In genomic region chr6:44235269-44235668, GRCh38 we compare ENCODE assay signal across 13 cellular contexts. TPM values are rescaled to one million over a fixed set of nuclear protein-coding genes. Genes with fewer than 3 reads are reported as not detected.
DNase-seq lines count a peak whose midpoint lies in the region; ATAC-seq and TF ChIP-seq lines count a peak whose summit lies in the region.
"Had no signal": no experiment of that assay in that cellular context is flagged by ENCODE, and none has a peak within 500 bp of the region (broad histone marks: within the 10 kb centered on the region; RNA-seq: fewer than 3 reads in every experiment).

No MANE protein-coding gene starts in this region.

- H3K4me3 ChIP-seq in heart right ventricle (no peak overlapping the region), parathyroid adenoma (ENCODE audit: low read depth, low read length) (no peak overlapping the region), aorta (ENCODE audit: low read length in 2 of 2) (no peak overlapping the region)
- no peak overlapping the region for H3K4me3 ChIP-seq in CD8-positive, alpha-beta T cell (ENCODE audit: low read depth, low read length)
- H3K4me3 ChIP-seq: Peyer's patch had no signal

- H2AFZ ChIP-seq in parathyroid adenoma, result peak overlapping the region; percentile 75

- no peaks in the 10 kb centered on the region for H3K36me3 Mint-ChIP-seq in CD8-positive, alpha-beta T cell

- DNase-seq in heart right ventricle, result no peak
- DNase-seq in left cardiac atrium, result no peak
- no peak for DNase-seq in epithelial cell of prostate (ENCODE audit: low read depth, low spot score)
- peak; percentile 17 to 19 for DNase-seq in aorta
- no peak for DNase-seq in CD8-positive, alpha-beta T cell
- no peak for DNase-seq in NCI-H187 (lab: John Stamatoyannopoulos, UW)
- DNase-seq: stimulated activated CD4-positive, alpha-beta T cell treated with anti-CD3 and anti-CD28 coated beads, Interleukin-4, amount 100 ng/mL, for 1 hour; stimulated activated naive CD8-positive, alpha-beta T cell treated with anti-CD3 and anti-CD28 coated beads, Interleukin-15, amount 100 ng/mL, for 72 hours had no signal

- peaks cover 11% of the 10 kb centered on the region for H3K4me1 Mint-ChIP-seq in CD8-positive, alpha-beta T cell (ENCODE audit: low read depth)

- peaks cover 0 to 46% (median 24%) of the 10 kb centered on the region in 9 donors for H3K36me3 ChIP-seq in heart right ventricle
- H3K36me3 ChIP-seq in parathyroid adenoma (ENCODE audit: control insufficient read depth, insufficient read depth, low read length), result no peaks in the 10 kb centered on the region
- H3K36me3 ChIP-seq in aorta (ENCODE audit: control insufficient read depth in 1 of 2, insufficient read depth in 2 of 2, low read length in 1 of 2), result no peaks in the 10 kb centered on the region
- H3K36me3 ChIP-seq in CD8-positive, alpha-beta T cell (ENCODE audit: insufficient read depth, low read length), result no peaks in the 10 kb centered on the region
- H3K36me3 ChIP-seq: neutrophil, Peyer's patch had no signal

- no peak overlapping the region for H3K4me3 Mint-ChIP-seq in CD8-positive, alpha-beta T cell
- H3K4me3 Mint-ChIP-seq: stimulated activated naive CD8-positive, alpha-beta T cell treated with anti-CD3 and anti-CD28 coated beads, Interleukin-15, amount 100 ng/mL, for 72 hours had no signal

- H3K79me2 ChIP-seq in parathyroid adenoma, result no peaks in the 10 kb centered on the region

- H3K4me1 ChIP-seq in heart right ventricle, result peaks cover 23 to 83% (median 57%) of the 10 kb centered on the region in 9 donors
- H3K4me1 ChIP-seq in parathyroid adenoma, result peaks cover 30% of the 10 kb centered on the region
- H3K4me1 ChIP-seq in aorta (ENCODE audit: control insufficient read depth in 1 of 2, insufficient read depth in 2 of 2, low read length in 2 of 2), result no peaks in the 10 kb centered on the region
- peaks cover 12% of the 10 kb centered on the region for H3K4me1 ChIP-seq in CD8-positive, alpha-beta T cell (ENCODE audit: insufficient read depth, low read length)

- no peaks in the 10 kb centered on the region for H3K27me3 Mint-ChIP-seq in CD8-positive, alpha-beta T cell (ENCODE audit: low read depth)
- H3K27me3 Mint-ChIP-seq: stimulated activated naive CD8-positive, alpha-beta T cell treated with anti-CD3 and anti-CD28 coated beads, Interleukin-15, amount 100 ng/mL, for 72 hours had no signal

- intact Hi-C loops in heart right ventricle (cut with DNase I) (loop anchor here (2.0 to 10.0 kb wide), 7 partner anchors 14 to 140 kb away; no protein-coding TSS in a partner anchor), left cardiac atrium (cut with DNase I) (loop anchor here (5.0 to 10.0 kb wide), 2 partner anchors 63 to 130 kb away; no protein-coding TSS in a partner anchor), aorta (cut with DNase I) (loop anchor here in 1 of 2 donors (2.0 kb wide), 1 partner anchor 62 kb away; no protein-coding TSS in a partner anchor)
- intact Hi-C loops in CD8-positive, alpha-beta T cell (cut with DNase I, micrococcal nuclease), result no loop called here

- no peak overlapping the region for H3K9ac ChIP-seq in parathyroid adenoma

- CTCF ChIA-PET in CD8-positive, alpha-beta T cell (lab: Charles Lee), result interaction anchor here (0.9 to 4.4 kb wide), 12 partner anchors 8 to 140 kb away, joined by 3 to 23 read pairs (median 3); partner anchors contain the start of gene SLC29A1

- no peak overlapping the region for H3K27ac Mint-ChIP-seq in CD8-positive, alpha-beta T cell

- POLR2A ChIA-PET in CD8-positive, alpha-beta T cell (lab: Charles Lee), result interaction anchor here (0.6 to 4.9 kb wide), 3 partner anchors 9 to 15 kb away, joined by 3 to 41 read pairs (median 4); partner anchors contain the start of gene HSP90AB1

- H3K4me2 ChIP-seq in parathyroid adenoma (ENCODE audit: low read length), result no peak overlapping the region

- no peak for ATAC-seq in heart right ventricle
- no peak for ATAC-seq in left cardiac atrium
- ATAC-seq in aorta (ENCODE audit: low FRiP score), result no peak
- ATAC-seq in GM19395 (IDR thresholded peaks at IDR 0.05; ENCODE audit: unreplicated experiment), result no peak
- no peak for ATAC-seq in CD8-positive, alpha-beta T cell
- ATAC-seq: stimulated activated naive CD8-positive, alpha-beta T cell treated with anti-CD3 and anti-CD28 coated beads, Interleukin-15, amount 100 ng/mL, for 72 hours had no signal

- peak overlapping the region in 9 of 10 donors; percentile 75 to 98 (median 90) for H3K27ac ChIP-seq in heart right ventricle
- peak overlapping the region; percentile 60 for H3K27ac ChIP-seq in epithelial cell of prostate
- H3K27ac ChIP-seq in parathyroid adenoma, result peak overlapping the region; percentile 57
- H3K27ac ChIP-seq in aorta (ENCODE audit: low read depth in 1 of 2, low read length in 2 of 2), result peak overlapping the region; percentile 18 to 63
- no peak overlapping the region for H3K27ac ChIP-seq in CD8-positive, alpha-beta T cell (ENCODE audit: low read depth, low read length)
- H3K27ac ChIP-seq: neutrophil had no signal

- H3K9me3 Mint-ChIP-seq in CD8-positive, alpha-beta T cell, result no peaks in the 10 kb centered on the region
- H3K9me3 Mint-ChIP-seq: stimulated activated naive CD8-positive, alpha-beta T cell treated with anti-CD3 and anti-CD28 coated beads, Interleukin-15, amount 100 ng/mL, for 72 hours had no signal

- WGBS in heart right ventricle, 2 donors, result 63% methylated on average over 6 of the region's 6 CpGs
- WGBS in aorta, 2 donors, result 53 to 66% methylated on average over 6 of the region's 6 CpGs

- no peaks in the 10 kb centered on the region for H3K27me3 ChIP-seq in heart right ventricle
- H3K27me3 ChIP-seq in parathyroid adenoma (ENCODE audit: control insufficient read depth, insufficient read depth, low read length), result no peaks in the 10 kb centered on the region
- H3K27me3 ChIP-seq in aorta (ENCODE audit: control insufficient read depth in 1 of 2, insufficient read depth in 2 of 2, low read length in 1 of 2), result no peaks in the 10 kb centered on the region
- H3K27me3 ChIP-seq in CD8-positive, alpha-beta T cell (ENCODE audit: insufficient read depth, low read length), result no peaks in the 10 kb centered on the region
- H3K27me3 ChIP-seq: neutrophil, Peyer's patch had no signal

- H3K9me3 ChIP-seq in heart right ventricle (no peaks in the 10 kb centered on the region), parathyroid adenoma (ENCODE audit: control insufficient read depth, low read length) (no peaks in the 10 kb centered on the region), aorta (ENCODE audit: control insufficient read depth, low read length) (no peaks in the 10 kb centered on the region)
- H3K9me3 ChIP-seq in CD8-positive, alpha-beta T cell (ENCODE audit: low read length), result no peaks in the 10 kb centered on the region
- H3K9me3 ChIP-seq: neutrophil, Peyer's patch had no signal

- TF ChIP-seq CTCF in heart right ventricle (IDR thresholded peaks at IDR 0.05), result no peak
- no peak for TF ChIP-seq CTCF in parathyroid adenoma (IDR thresholded peaks at IDR 0.05)
- no peak for TF ChIP-seq CTCF in CD8-positive, alpha-beta T cell (IDR thresholded peaks at IDR 0.05)

RNA-seq across cellular contexts. Expression of gene HSP90AB1, which starts 11.6 kb away (rescaled TPM):
- total RNA-seq in heart right ventricle, result 1,000 to 10,000 TPM in 4 of 10 donors, 100 to 1,000 TPM in 6; 675 to 1,053 (median 920) TPM
- 100 to 1,000 TPM; 235 to 764 TPM for polyA plus RNA-seq in heart right ventricle
- 100 to 1,000 TPM; 657 to 662 TPM for total RNA-seq in left cardiac atrium
- total RNA-seq in aorta, result 100 to 1,000 TPM; 490 to 636 TPM
- 100 to 1,000 TPM; 385 to 391 TPM for polyA plus RNA-seq in aorta
- total RNA-seq in CD8-positive, alpha-beta T cell, result 100 to 1,000 TPM; 561 to 585 TPM

RNA-seq across cellular contexts. Expression of gene SLC29A1, which starts 11.9 kb away (rescaled TPM):
- 100 to 1,000 TPM; 104 to 198 (median 146) TPM for total RNA-seq in heart right ventricle
- polyA plus RNA-seq in heart right ventricle, result 10 to 100 TPM; 46.3 to 90.9 TPM
- total RNA-seq in left cardiac atrium, result 100 to 1,000 TPM; 115 to 130 TPM
- total RNA-seq in aorta, result 100 to 1,000 TPM; 121 to 142 TPM
- 100 to 1,000 TPM in 1 of 2 donors, 10 to 100 TPM in 1; 38.3 to 120 TPM for polyA plus RNA-seq in aorta
- 1 to 10 TPM in 1 of 2 experiments, under 1 TPM in 1; 0.79 to 1.2 TPM for total RNA-seq in CD8-positive, alpha-beta T cell

RNA-seq across cellular contexts. Expression of gene MYMX, which starts 18.5 kb away (rescaled TPM):
- 1 to 10 TPM in 2 of 10 donors, under 1 TPM in 3, not detected in 5; 0.41 to 2.3 (median 0.86) TPM for total RNA-seq in heart right ventricle
- under 1 TPM in 1 of 2 donors, not detected in 1; 0.91 TPM for polyA plus RNA-seq in heart right ventricle
- total RNA-seq in left cardiac atrium, result 1 to 10 TPM; 2.4 to 3.8 TPM
- total RNA-seq in aorta, result 1 to 10 TPM in 1 of 2 donors, not detected in 1; 1.6 TPM
- 1 to 10 TPM in 1 of 2 donors, not detected in 1; 1.3 TPM for polyA plus RNA-seq in aorta
- not detected for total RNA-seq in CD8-positive, alpha-beta T cell
- total RNA-seq: Daoy, Peyer's patch had no signal

RNA-seq across cellular contexts. Expression of gene SLC35B2, which starts 22.1 kb away (rescaled TPM):
- total RNA-seq in heart right ventricle, result 10 to 100 TPM; 19.4 to 29.8 (median 23.7) TPM
- 10 to 100 TPM in 1 of 2 donors, 1 to 10 TPM in 1; 9.1 to 27.2 TPM for polyA plus RNA-seq in heart right ventricle
- 10 to 100 TPM; 23.3 to 29.9 TPM for total RNA-seq in left cardiac atrium
- 10 to 100 TPM; 23.4 to 26.0 TPM for total RNA-seq in aorta
- 10 to 100 TPM; 10.6 to 27.7 TPM for polyA plus RNA-seq in aorta
- total RNA-seq in CD8-positive, alpha-beta T cell, result 1 to 10 TPM; 6.3 to 6.4 TPM

RNA-seq across cellular contexts. Expression of gene NFKBIE, which starts 30.1 kb away (rescaled TPM):
- total RNA-seq in heart right ventricle (1 to 10 TPM; 1.5 to 8.7 (median 3.4) TPM), left cardiac atrium (1 to 10 TPM; 3.8 to 5.8 TPM), aorta (10 to 100 TPM in 1 of 2 donors, 1 to 10 TPM in 1; 5.4 to 10.9 TPM)
- polyA plus RNA-seq in heart right ventricle (1 to 10 TPM; 5.7 to 5.9 TPM), aorta (1 to 10 TPM; 3.5 to 4.4 TPM)
- total RNA-seq in CD8-positive, alpha-beta T cell, result 10 to 100 TPM; 44.5 to 45.8 TPM

Comparison
In these comparisons a context has a peak if more than half of its experiments do, and no peak if none do; other contexts are left out.
1. DNase-seq: peak in aorta (2 of 2); none in heart right ventricle (0 of 2), left cardiac atrium (single experiment), epithelial cell of prostate (single experiment), CD8-positive, alpha-beta T cell (0 of 7) and NCI-H187 (0 of 2).
2. RNA of gene SLC29A1, which starts 11.9 kb away (total RNA-seq): 104 to 198 TPM in heart right ventricle, 121 to 142 TPM in aorta and 115 to 130 TPM in left cardiac atrium; 0.79 to 1.2 TPM in CD8-positive, alpha-beta T cell; every median in the first group is over 10 times any median in the second.
3. intact Hi-C loops: an anchor here in heart right ventricle (2.0 to 10.0 kb wide) and left cardiac atrium (5.0 to 10.0 kb wide); none called in CD8-positive, alpha-beta T cell.